ENCODE assay signal across 15 cellular contexts in the genomic region with DNA sequence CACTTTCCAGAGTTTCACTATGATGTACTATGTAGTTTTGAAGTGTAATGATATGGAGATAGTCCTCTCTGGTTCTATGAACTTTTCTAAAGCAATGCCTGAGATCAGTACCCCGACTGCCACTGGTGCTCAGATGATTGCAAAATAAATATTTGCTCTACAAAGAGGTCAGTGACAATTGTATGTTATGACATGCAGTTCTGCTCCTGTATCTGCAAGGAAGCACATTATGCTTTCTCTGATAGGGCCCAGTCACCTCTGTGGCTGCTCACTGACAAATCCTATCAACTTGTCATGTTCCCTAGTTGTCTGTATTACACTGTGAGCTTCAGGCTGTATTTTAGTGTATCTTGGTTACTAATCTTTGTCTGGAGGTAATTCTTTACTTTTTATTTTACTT.
DNase-seq lines count a peak whose midpoint lies in the region; ATAC-seq, FAIRE-seq and TF ChIP-seq lines count a peak whose summit lies in the region.
"Had no signal": no experiment of that assay in that cellular context is flagged by ENCODE, and none has a peak within 500 bp of the region (broad histone marks: within the 10 kb centered on the region; RNA-seq: fewer than 3 reads in every experiment).

No MANE protein-coding gene starts in this region.

- no peak for TF ChIP-seq CTCF in astrocyte (IDR thresholded peaks at IDR 0.05; ENCODE audit: insufficient read depth, low read depth, low read length)

- H3K4me1 Mint-ChIP-seq in astrocyte (ENCODE audit: low read depth, unreplicated experiment), result no peaks in the 10 kb centered on the region
- H3K4me1 Mint-ChIP-seq in effector memory CD8-positive, alpha-beta T cell (ENCODE audit: low read depth in 2 of 2), result no peaks in the 10 kb centered on the region
- H3K4me1 Mint-ChIP-seq: T-helper 17 cell had no signal

- peak overlapping the region; percentile 6 for H2AFZ ChIP-seq in astrocyte (ENCODE audit: low read depth, low read length)

- no peaks in the 10 kb centered on the region for H4K20me1 ChIP-seq in astrocyte (ENCODE audit: insufficient read depth, low read length)

- no peak overlapping the region for H3K27ac ChIP-seq in astrocyte (ENCODE audit: low read depth, low read length)
- H3K27ac ChIP-seq: C4-2B had no signal

- H3K4me2 ChIP-seq in astrocyte (ENCODE audit: low read length), result no peak overlapping the region

- peaks cover 1% of the 10 kb centered on the region for H3K9me3 Mint-ChIP-seq in astrocyte (ENCODE audit: unreplicated experiment)
- no peaks in the 10 kb centered on the region for H3K9me3 Mint-ChIP-seq in effector memory CD8-positive, alpha-beta T cell

- H3K27me3 ChIP-seq in astrocyte (ENCODE audit: insufficient read depth, low read length), result no peaks in the 10 kb centered on the region
- no peaks in the 10 kb centered on the region for H3K27me3 ChIP-seq in HAP-1 (ENCODE audit: low read depth)

- FAIRE-seq in astrocyte (lab: Jason Lieb, UNC), result no peak

- H3K27me3 Mint-ChIP-seq in astrocyte (ENCODE audit: low read depth, unreplicated experiment), result no peaks in the 10 kb centered on the region
- H3K27me3 Mint-ChIP-seq in effector memory CD8-positive, alpha-beta T cell, result no peaks in the 10 kb centered on the region
- H3K27me3 Mint-ChIP-seq: T-helper 17 cell had no signal

- H3K9me3 ChIP-seq in astrocyte (ENCODE audit: insufficient read depth, low read depth, low read length), result no peaks in the 10 kb centered on the region
- H3K9me3 ChIP-seq in HAP-1, result no peaks in the 10 kb centered on the region

- H3K36me3 Mint-ChIP-seq in astrocyte (ENCODE audit: low read depth, unreplicated experiment), result no peaks in the 10 kb centered on the region
- no peaks in the 10 kb centered on the region for H3K36me3 Mint-ChIP-seq in effector memory CD8-positive, alpha-beta T cell (ENCODE audit: insufficient read depth)

- no peak for ATAC-seq in effector memory CD8-positive, alpha-beta T cell (replicated peaks)
- ATAC-seq: T-helper 17 cell had no signal

- in situ Hi-C loops in HAP-1 (cut with MboI; ENCODE audit: low sequenced_read_pairs), result no loop called here

- H3K4me1 ChIP-seq in astrocyte (ENCODE audit: insufficient read depth, low read length) (no peaks in the 10 kb centered on the region), HAP-1 (no peaks in the 10 kb centered on the region)

- H3K9ac ChIP-seq in astrocyte (ENCODE audit: low read length), result no peak overlapping the region

- no peak overlapping the region for H3K4me3 Mint-ChIP-seq in astrocyte (ENCODE audit: unreplicated experiment)
- H3K4me3 Mint-ChIP-seq in effector memory CD8-positive, alpha-beta T cell, result no peak overlapping the region
- H3K4me3 Mint-ChIP-seq: T-helper 17 cell had no signal

- DNase-seq in SIG-M5 treated with dmso at 0.1 percent for 504 hours (lab: John Stamatoyannopoulos, UW; ENCODE audit: unreplicated experiment) (peak; percentile 1), SIG-M5 (lab: John Stamatoyannopoulos, UW) (no peak), NCI-H1417 (lab: John Stamatoyannopoulos, UW) (peak in 2 of 3 experiments; percentile 21 to 67), astrocyte (ENCODE audit: low read depth) (no peak), HAP-1 (ENCODE audit: low spot score in 2 of 2) (no peak)
- no peak for DNase-seq in activated CD4-positive, alpha-beta T cell treated with anti-CD3 and anti-CD28 coated beads for 1 hour
- DNase-seq in effector memory CD8-positive, alpha-beta T cell, result no peak
- DNase-seq: DMS 273 treated with DMSO at 0.1 percent for 48 hours, GOT3, MM.1S, NCI-H1092 treated with DMSO at 0.1 percent for 48 hours, NCI-H187 treated with DMSO at 0.1 percent for 48 hours, NCI-H526 treated with DMSO at 0.1 percent for 48 hours, T-helper 17 cell had no signal

- H3K36me3 ChIP-seq in astrocyte (ENCODE audit: insufficient read depth, low read length) (no peaks in the 10 kb centered on the region), HAP-1 (replicated peaks) (no peaks in the 10 kb centered on the region)

- no peaks in the 10 kb centered on the region for H3K79me2 ChIP-seq in astrocyte (ENCODE audit: insufficient read depth, low read length)

- H3K4me3 ChIP-seq in astrocyte (ENCODE audit: insufficient read depth, low read depth, low read length), result no peak overlapping the region
- H3K4me3 ChIP-seq in HAP-1, result no peak overlapping the region

- no peak overlapping the region for H3K27ac Mint-ChIP-seq in astrocyte (ENCODE audit: unreplicated experiment)
- no peak overlapping the region for H3K27ac Mint-ChIP-seq in effector memory CD8-positive, alpha-beta T cell
- H3K27ac Mint-ChIP-seq: T-helper 17 cell had no signal

Comparison
In these comparisons a context has a peak if more than half of its experiments do, and no peak if none do; other contexts are left out.
1. DNase-seq: peak in SIG-M5 treated with dmso at 0.1 percent for 504 hours (single experiment) and NCI-H1417 (2 of 3); none in SIG-M5 (single experiment), astrocyte (single experiment), activated CD4-positive, alpha-beta T cell treated with anti-CD3 and anti-CD28 coated beads for 1 hour (single experiment), HAP-1 (0 of 2) and effector memory CD8-positive, alpha-beta T cell (0 of 3).